1 cellular context compared by ENCODE assay signal in the genomic region with DNA sequence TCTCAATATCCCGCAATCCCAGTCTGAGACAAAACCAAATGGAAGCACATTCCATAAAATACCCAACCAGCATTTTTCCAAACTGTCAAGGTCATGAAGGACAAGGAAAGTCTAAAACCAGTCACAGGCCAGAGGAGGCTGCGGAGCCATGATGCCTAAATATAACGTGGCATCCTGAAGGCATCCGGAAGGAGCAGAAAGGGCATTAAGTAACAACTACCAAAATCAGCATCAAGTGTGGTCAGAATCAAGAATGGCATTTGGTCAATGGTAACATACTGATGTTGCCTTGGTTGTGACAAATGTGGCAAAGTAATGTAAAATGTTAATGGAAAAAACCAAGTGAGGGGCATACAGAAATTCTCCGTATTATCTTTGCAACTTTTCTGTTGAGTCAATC.
TF ChIP-seq lines count a peak whose summit lies in the region.

No MANE protein-coding gene starts in this region.

TF ChIP-seq in GM23338, 12 proteins besides CTCF, POLR2A, EP300 and RAD21:
- TF ChIP-seq, protein P1, sequence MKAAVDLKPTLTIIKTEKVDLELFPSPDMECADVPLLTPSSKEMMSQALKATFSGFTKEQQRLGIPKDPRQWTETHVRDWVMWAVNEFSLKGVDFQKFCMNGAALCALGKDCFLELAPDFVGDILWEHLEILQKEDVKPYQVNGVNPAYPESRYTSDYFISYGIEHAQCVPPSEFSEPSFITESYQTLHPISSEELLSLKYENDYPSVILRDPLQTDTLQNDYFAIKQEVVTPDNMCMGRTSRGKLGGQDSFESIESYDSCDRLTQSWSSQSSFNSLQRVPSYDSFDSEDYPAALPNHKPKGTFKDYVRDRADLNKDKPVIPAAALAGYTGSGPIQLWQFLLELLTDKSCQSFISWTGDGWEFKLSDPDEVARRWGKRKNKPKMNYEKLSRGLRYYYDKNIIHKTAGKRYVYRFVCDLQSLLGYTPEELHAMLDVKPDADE (IDR thresholded peaks at IDR 0.05): no peak
- TF ChIP-seq ZNF331 (CRISPR knock-in tag; IDR thresholded peaks at IDR 0.05; ENCODE audit: low read depth) (no peak), POLR2AphosphoS5 (IDR thresholded peaks at IDR 0.05; ENCODE audit: low read depth) (no peak), NANOG (IDR thresholded peaks at IDR 0.05; ENCODE audit: borderline replicate concordance) (no peak), STAT1 (IDR thresholded peaks at IDR 0.05; ENCODE audit: unreplicated experiment) (no peak), ZNF114 (CRISPR knock-in tag; IDR thresholded peaks at IDR 0.05) (no peak), REST (IDR thresholded peaks at IDR 0.05; ENCODE audit: unreplicated experiment) (no peak), JUNB (IDR thresholded peaks at IDR 0.05; ENCODE audit: unreplicated experiment) (no peak), EZH2phosphoT487 (IDR thresholded peaks at IDR 0.05; ENCODE audit: unreplicated experiment) (no peak), EZH2 (IDR thresholded peaks at IDR 0.05; ENCODE audit: low read depth, unreplicated experiment) (no peak), CREB1 (CRISPR knock-in tag; IDR thresholded peaks at IDR 0.05; ENCODE audit: low read depth) (no peak), ZNF462 (CRISPR knock-in tag; IDR thresholded peaks at IDR 0.05) (no peak)
